In the genomic region with DNA sequence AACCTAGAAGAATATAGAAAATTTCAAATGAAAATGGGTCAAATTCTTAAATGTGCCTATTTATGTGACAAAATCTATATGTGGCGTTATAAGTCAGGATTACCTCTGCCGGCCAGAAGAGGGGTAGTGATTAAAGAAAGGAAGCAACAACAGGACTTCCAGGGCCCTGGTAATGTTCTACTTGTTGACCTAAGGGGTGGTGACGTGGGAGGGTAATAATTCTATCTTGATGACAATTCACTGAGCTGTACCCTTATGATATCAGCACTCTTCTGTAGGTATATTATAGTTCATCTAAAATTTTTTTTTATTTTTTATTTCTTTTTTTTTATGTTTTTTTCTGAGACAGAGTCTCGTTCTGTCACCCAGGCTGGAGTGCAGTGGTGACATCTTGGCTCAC, we compare ENCODE assay signal across 24 cellular contexts.
DNase-seq lines count a peak whose midpoint lies in the region; ATAC-seq, FAIRE-seq and TF ChIP-seq lines count a peak whose summit lies in the region.
"Had no signal": no experiment of that assay in that cellular context is flagged by ENCODE, and none has a peak within 500 bp of the region (broad histone marks: within the 10 kb centered on the region; RNA-seq: fewer than 3 reads in every experiment).

No MANE protein-coding gene starts in this region.

- no peak overlapping the region for H3K27ac ChIP-seq in HEK293 (ENCODE audit: extremely low read depth, low read depth, low read length)
- H3K27ac ChIP-seq in small intestine (ENCODE audit: low read depth in 1 of 2, low read length in 1 of 2), result no peak overlapping the region
- H3K27ac ChIP-seq: 22Rv1, A549, BLaER1 had no signal

- intact Hi-C loops in left colon (cut with DNase I, micrococcal nuclease), result no loop called here

- FAIRE-seq in small intestine (lab: Jason Lieb, UNC), result no peak
- FAIRE-seq: A549, GM12878, GM12892, GM18507 had no signal

- H3K4me1 ChIP-seq in HEK293 (ENCODE audit: control insufficient read depth, insufficient read depth, low read length) (no peaks in the 10 kb centered on the region), small intestine (ENCODE audit: control insufficient read depth in 2 of 2, insufficient read depth in 1 of 2, low read depth in 1 of 2, low read length in 1 of 2) (no peaks in the 10 kb centered on the region)
- H3K4me1 ChIP-seq: A549, BE2C, BLaER1 had no signal

- ATAC-seq in left colon, result peak; percentile 83
- ATAC-seq: A549, GM12878 had no signal

- POLR2A ChIA-PET in HEK293 (lab: Yijun Ruan, JAX), result no interaction called here

- no peak for DNase-seq in left colon
- peak; percentile 18 for DNase-seq in small intestine
- no peak for DNase-seq in NCI-H2029 treated with DMSO at 0.1 percent for 48 hours (lab: John Stamatoyannopoulos, UW)
- no peak for DNase-seq in SW 1271 (lab: John Stamatoyannopoulos, UW)
- DNase-seq: BE2C; C1 segment of cervical spinal cord; CD4-positive, alpha-beta memory T cell; CD4-positive, CD25-positive, alpha-beta regulatory T cell; CD8-positive, alpha-beta memory T cell; COR-L47; DMS 273 treated with DMSO at 0.1 percent for 48 hours; DMS153; DMS53; DMS79; DND-41; EL; GDM1 had no signal

- no peaks in the 10 kb centered on the region for H3K27me3 ChIP-seq in small intestine (ENCODE audit: control insufficient read depth in 2 of 2, insufficient read depth in 2 of 2, low read length in 2 of 2)
- H3K27me3 ChIP-seq: BE2C, BLaER1 had no signal

- 90 to 93% (median 91%) methylated on average over 4 of the region's 4 CpGs for WGBS in small intestine, 3 donors

- CTCF ChIA-PET in HEK293 (lab: Yijun Ruan, JAX), result no interaction called here

- no peak for TF ChIP-seq CTCF in HEK293 (tag by site-specific recombination; IDR thresholded peaks at IDR 0.05)

- H3K4me3 ChIP-seq in HEK293 (ENCODE audit: low read depth, low read length) (no peak overlapping the region), small intestine (ENCODE audit: low read depth in 1 of 2, low read length in 2 of 2) (no peak overlapping the region)
- H3K4me3 ChIP-seq: A549, BLaER1, GM12878 had no signal

- H3K36me3 ChIP-seq in HEK293 (ENCODE audit: control insufficient read depth in 2 of 2, insufficient read depth in 1 of 2, low read length in 2 of 2), result peaks cover 35 to 52% of the 10 kb centered on the region in 2 experiments
- H3K36me3 ChIP-seq in small intestine (ENCODE audit: control insufficient read depth in 2 of 2, insufficient read depth in 2 of 2, low read length in 2 of 2), result peaks cover 3 to 13% of the 10 kb centered on the region in 2 donors

- H3K9me3 ChIP-seq in HEK293 (ENCODE audit: control insufficient read depth, insufficient read depth, low read depth, low read length), result no peaks in the 10 kb centered on the region
- H3K9me3 ChIP-seq in small intestine (ENCODE audit: control insufficient read depth, low read depth), result no peaks in the 10 kb centered on the region
- H3K9me3 ChIP-seq: A549, BE2C, BLaER1 had no signal

TF ChIP-seq in HEK293, 187 proteins besides CTCF, POLR2A, EP300 and RAD21:
- TF ChIP-seq ZSCAN23 (tag by site-specific recombination; IDR thresholded peaks at IDR 0.05) (no peak), ZNF660 (tag by site-specific recombination; IDR thresholded peaks at IDR 0.05) (no peak), ZNF362 (tag by site-specific recombination; IDR thresholded peaks at IDR 0.05) (0 out of 2 replicates have a peak, but pooled peaks have one; percentile 24), KLF8 (tag by site-specific recombination; IDR thresholded peaks at IDR 0.05) (no peak), ZNF76 (tag by site-specific recombination; IDR thresholded peaks at IDR 0.05; ENCODE audit: borderline replicate concordance, low read depth) (no peak), ZNF202 (tag by site-specific recombination; IDR thresholded peaks at IDR 0.05; ENCODE audit: borderline replicate concordance) (no peak), ZNF274 (IDR thresholded peaks at IDR 0.05; ENCODE audit: low read length) (no peak), ZNF274 (tag by site-specific recombination; IDR thresholded peaks at IDR 0.05; ENCODE audit: borderline replicate concordance) (no peak)
